10 cellular contexts compared by ENCODE assay signal in genomic region chr1:205294914-205295310, GRCh38. TPM values are rescaled to one million over a fixed set of nuclear protein-coding genes. Genes with fewer than 3 reads are reported as not detected.
DNase-seq lines count a peak whose midpoint lies in the region; ATAC-seq and TF ChIP-seq lines count a peak whose summit lies in the region.
"Had no signal": no experiment of that assay in that cellular context is flagged by ENCODE, and none has a peak within 500 bp of the region (broad histone marks: within the 10 kb centered on the region; RNA-seq: fewer than 3 reads in every experiment).

No MANE protein-coding gene starts in this region.

- H3K36me3 Mint-ChIP-seq in GM23338 (ENCODE audit: low read depth): no peaks in the 10 kb centered on the region

- peaks cover 56% of the 10 kb centered on the region for H3K4me1 Mint-ChIP-seq in GM23338
- peaks cover 84% of the 10 kb centered on the region for H3K4me1 Mint-ChIP-seq in stimulated activated naive CD8-positive, alpha-beta T cell treated with anti-CD3 and anti-CD28 coated beads, Interleukin-15, amount 100 ng/mL, for 72 hours

- peak overlapping the region; percentile 97 for H3K27ac ChIP-seq in GM23338 (ENCODE audit: low read depth)
- H3K27ac ChIP-seq in iPS-20b (ENCODE audit: low read length): peak overlapping the region; percentile 98
- peak overlapping the region; percentile 40 for H3K27ac ChIP-seq in skeletal muscle tissue (ENCODE audit: low read depth, low read length)

- H3K36me3 ChIP-seq in GM23338 (ENCODE audit: insufficient read depth) (no peaks in the 10 kb centered on the region), adipocyte (ENCODE audit: control insufficient read depth, insufficient read depth, low read length, severe bottlenecking) (no peaks in the 10 kb centered on the region), iPS-20b (ENCODE audit: insufficient read depth, low read depth, low read length) (no peaks in the 10 kb centered on the region), skeletal muscle tissue (ENCODE audit: control insufficient read depth in 3 of 3, insufficient read depth in 3 of 3, low read length in 3 of 3) (no peaks in the 10 kb centered on the region)

- H3F3A ChIP-seq in GM23338 (replicated peaks; ENCODE audit: low read depth): peaks cover 7% of the 10 kb centered on the region

- H3K9me3 Mint-ChIP-seq in GM23338: no peaks in the 10 kb centered on the region
- no peaks in the 10 kb centered on the region for H3K9me3 Mint-ChIP-seq in stimulated activated naive CD8-positive, alpha-beta T cell treated with anti-CD3 and anti-CD28 coated beads, Interleukin-15, amount 100 ng/mL, for 72 hours
- H3K9me3 Mint-ChIP-seq: activated T-cell treated with anti-CD3 and anti-CD28 coated beads, Interleukin-2, amount 50 U/mL, for 4 hours had no signal

- H3K9ac ChIP-seq in adipocyte (ENCODE audit: low read length) (peak overlapping the region; percentile 70), iPS-20b (ENCODE audit: low read depth, low read length) (peak overlapping the region; percentile 85), skeletal muscle tissue (ENCODE audit: low read depth in 1 of 3, low read length in 3 of 3) (peak overlapping the region in 1 of 3 donors; percentile 11)

- H3K4me3 ChIP-seq in GM23338 (no peak overlapping the region), adipocyte (ENCODE audit: low read length) (no peak overlapping the region), iPS-20b (ENCODE audit: low read length) (peak overlapping the region; percentile 31; the same call in 1 of the 2 replicates), skeletal muscle tissue (ENCODE audit: low read length in 3 of 3) (no peak overlapping the region)

- no peaks in the 10 kb centered on the region for H4K20me1 ChIP-seq in GM23338 (replicated peaks; ENCODE audit: insufficient read depth)

- H3K4me2 ChIP-seq in GM23338: peak overlapping the region; percentile 36; the same call in 1 of the 2 replicates

- H3K27ac Mint-ChIP-seq in GM23338: peak overlapping the region; percentile 98
- H3K27ac Mint-ChIP-seq in stimulated activated naive CD8-positive, alpha-beta T cell treated with anti-CD3 and anti-CD28 coated beads, Interleukin-15, amount 100 ng/mL, for 72 hours: peak overlapping the region in 1 of 2 donors; percentile 59

- no peak overlapping the region for H2AFZ ChIP-seq in GM23338

- H3K27me3 Mint-ChIP-seq in GM23338 (ENCODE audit: insufficient read depth, low read depth, poor library complexity): peaks cover 30% of the 10 kb centered on the region
- no peaks in the 10 kb centered on the region for H3K27me3 Mint-ChIP-seq in stimulated activated naive CD8-positive, alpha-beta T cell treated with anti-CD3 and anti-CD28 coated beads, Interleukin-15, amount 100 ng/mL, for 72 hours

- ATAC-seq in GM23338 (peak; percentile 18), GM18498 (IDR thresholded peaks at IDR 0.05; ENCODE audit: unreplicated experiment) (no peak)
- no peak for ATAC-seq in stimulated activated naive CD8-positive, alpha-beta T cell treated with anti-CD3 and anti-CD28 coated beads, Interleukin-15, amount 100 ng/mL, for 72 hours
- ATAC-seq: activated T-cell treated with anti-CD3 and anti-CD28 coated beads, Interleukin-2, amount 50 U/mL, for 4 hours had no signal

- H3K79me2 ChIP-seq in GM23338 (replicated peaks; ENCODE audit: insufficient read depth): no peaks in the 10 kb centered on the region

- no peak for DNase-seq in GM23338 (ENCODE audit: low spot score)
- DNase-seq in adipocyte (ENCODE audit: low read depth): no peak
- DNase-seq in stimulated activated naive CD8-positive, alpha-beta T cell treated with anti-CD3 and anti-CD28 coated beads, Interleukin-15, amount 100 ng/mL, for 72 hours: no peak
- no peak for DNase-seq in SHP77 treated with DMSO at 0.1 percent for 48 hours (lab: John Stamatoyannopoulos, UW)
- no peak for DNase-seq in NCI-H446 (lab: John Stamatoyannopoulos, UW)
- DNase-seq: activated T-cell treated with anti-CD3 and anti-CD28 coated beads, Interleukin-2, amount 50 U/mL, for 4 hours; NCI-H1105 had no signal

- H3K9me2 ChIP-seq in GM23338 (ENCODE audit: insufficient read depth): no peaks in the 10 kb centered on the region

- H3K4me3 Mint-ChIP-seq in GM23338: peak overlapping the region; percentile 56
- H3K4me3 Mint-ChIP-seq in stimulated activated naive CD8-positive, alpha-beta T cell treated with anti-CD3 and anti-CD28 coated beads, Interleukin-15, amount 100 ng/mL, for 72 hours: no peak overlapping the region
- H3K4me3 Mint-ChIP-seq: activated T-cell treated with anti-CD3 and anti-CD28 coated beads, Interleukin-2, amount 50 U/mL, for 4 hours had no signal

- H3K4me1 ChIP-seq in GM23338 (ENCODE audit: insufficient read depth) (peaks cover 33% of the 10 kb centered on the region), adipocyte (ENCODE audit: control insufficient read depth, insufficient read depth, low read length) (peaks cover 38% of the 10 kb centered on the region), iPS-20b (ENCODE audit: insufficient read depth, low read length) (peaks cover 41% of the 10 kb centered on the region), skeletal muscle tissue (ENCODE audit: control insufficient read depth in 3 of 3, insufficient read depth in 3 of 3, low read length in 3 of 3) (peaks cover 10 to 17% (median 14%) of the 10 kb centered on the region in 3 donors)

- TF ChIP-seq CTCF in GM23338 (conservative IDR thresholded peaks at IDR 0.05; ENCODE audit: low read depth in 2 of 2): no peak

- H3K27me3 ChIP-seq in GM23338 (ENCODE audit: insufficient read depth): no peaks in the 10 kb centered on the region
- no peaks in the 10 kb centered on the region for H3K27me3 ChIP-seq in adipocyte (replicated peaks; ENCODE audit: control insufficient read depth, insufficient read depth, low read length)
- no peaks in the 10 kb centered on the region for H3K27me3 ChIP-seq in iPS-20b (ENCODE audit: insufficient read depth, low read length)
- no peaks in the 10 kb centered on the region for H3K27me3 ChIP-seq in skeletal muscle tissue (ENCODE audit: control insufficient read depth in 3 of 3, insufficient read depth in 3 of 3, low read length in 3 of 3)

- no peaks in the 10 kb centered on the region for H3K9me3 ChIP-seq in adipocyte (ENCODE audit: control insufficient read depth, low read length)
- H3K9me3 ChIP-seq in iPS-20b (ENCODE audit: insufficient read depth, low read depth, low read length): no peaks in the 10 kb centered on the region
- H3K9me3 ChIP-seq in skeletal muscle tissue (ENCODE audit: control insufficient read depth in 3 of 3, low read length in 3 of 3): no peaks in the 10 kb centered on the region

TF ChIP-seq in GM23338, 12 proteins besides CTCF, POLR2A, EP300 and RAD21 (continues in another document):
- TF ChIP-seq EZH2phosphoT487 (IDR thresholded peaks at IDR 0.05; ENCODE audit: unreplicated experiment) (no peak), CREB1 (CRISPR knock-in tag; IDR thresholded peaks at IDR 0.05; ENCODE audit: low read depth) (no peak), ZNF114 (CRISPR knock-in tag; IDR thresholded peaks at IDR 0.05) (no peak), ZNF331 (CRISPR knock-in tag; IDR thresholded peaks at IDR 0.05; ENCODE audit: low read depth) (no peak)
- TF ChIP-seq, protein P1, sequence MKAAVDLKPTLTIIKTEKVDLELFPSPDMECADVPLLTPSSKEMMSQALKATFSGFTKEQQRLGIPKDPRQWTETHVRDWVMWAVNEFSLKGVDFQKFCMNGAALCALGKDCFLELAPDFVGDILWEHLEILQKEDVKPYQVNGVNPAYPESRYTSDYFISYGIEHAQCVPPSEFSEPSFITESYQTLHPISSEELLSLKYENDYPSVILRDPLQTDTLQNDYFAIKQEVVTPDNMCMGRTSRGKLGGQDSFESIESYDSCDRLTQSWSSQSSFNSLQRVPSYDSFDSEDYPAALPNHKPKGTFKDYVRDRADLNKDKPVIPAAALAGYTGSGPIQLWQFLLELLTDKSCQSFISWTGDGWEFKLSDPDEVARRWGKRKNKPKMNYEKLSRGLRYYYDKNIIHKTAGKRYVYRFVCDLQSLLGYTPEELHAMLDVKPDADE (IDR thresholded peaks at IDR 0.05): no peak
- TF ChIP-seq, protein P2, sequence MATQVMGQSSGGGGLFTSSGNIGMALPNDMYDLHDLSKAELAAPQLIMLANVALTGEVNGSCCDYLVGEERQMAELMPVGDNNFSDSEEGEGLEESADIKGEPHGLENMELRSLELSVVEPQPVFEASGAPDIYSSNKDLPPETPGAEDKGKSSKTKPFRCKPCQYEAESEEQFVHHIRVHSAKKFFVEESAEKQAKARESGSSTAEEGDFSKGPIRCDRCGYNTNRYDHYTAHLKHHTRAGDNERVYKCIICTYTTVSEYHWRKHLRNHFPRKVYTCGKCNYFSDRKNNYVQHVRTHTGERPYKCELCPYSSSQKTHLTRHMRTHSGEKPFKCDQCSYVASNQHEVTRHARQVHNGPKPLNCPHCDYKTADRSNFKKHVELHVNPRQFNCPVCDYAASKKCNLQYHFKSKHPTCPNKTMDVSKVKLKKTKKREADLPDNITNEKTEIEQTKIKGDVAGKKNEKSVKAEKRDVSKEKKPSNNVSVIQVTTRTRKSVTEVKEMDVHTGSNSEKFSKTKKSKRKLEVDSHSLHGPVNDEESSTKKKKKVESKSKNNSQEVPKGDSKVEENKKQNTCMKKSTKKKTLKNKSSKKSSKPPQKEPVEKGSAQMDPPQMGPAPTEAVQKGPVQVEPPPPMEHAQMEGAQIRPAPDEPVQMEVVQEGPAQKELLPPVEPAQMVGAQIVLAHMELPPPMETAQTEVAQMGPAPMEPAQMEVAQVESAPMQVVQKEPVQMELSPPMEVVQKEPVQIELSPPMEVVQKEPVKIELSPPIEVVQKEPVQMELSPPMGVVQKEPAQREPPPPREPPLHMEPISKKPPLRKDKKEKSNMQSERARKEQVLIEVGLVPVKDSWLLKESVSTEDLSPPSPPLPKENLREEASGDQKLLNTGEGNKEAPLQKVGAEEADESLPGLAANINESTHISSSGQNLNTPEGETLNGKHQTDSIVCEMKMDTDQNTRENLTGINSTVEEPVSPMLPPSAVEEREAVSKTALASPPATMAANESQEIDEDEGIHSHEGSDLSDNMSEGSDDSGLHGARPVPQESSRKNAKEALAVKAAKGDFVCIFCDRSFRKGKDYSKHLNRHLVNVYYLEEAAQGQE (IDR thresholded peaks at IDR 0.05; ENCODE audit: unreplicated experiment): no peak

RNA-seq across cellular contexts. Expression of gene NUAK2, which starts 26.6 kb away (rescaled TPM):
- total RNA-seq in GM23338 (2014; rRNA removed; shearing (Covaris generic)): 10.4 and 15.3 TPM in 2 replicates
- 7.7 and 7.8 TPM in 2 replicates for polyA plus RNA-seq in GM23338 (2016; fragmentation: Nextera tagmentation; extraction: Ambion mirVana)
- 1.0 TPM for total RNA-seq in skeletal muscle tissue

Comparison
In these comparisons a context has a peak if more than half of its experiments do, and no peak if none do; other contexts are left out.
1. H3K27ac ChIP-seq: peak in every context shown above with its lines; median percentile 98 in iPS-20b; 97 in GM23338; 40 in skeletal muscle tissue.